In the genomic region with DNA sequence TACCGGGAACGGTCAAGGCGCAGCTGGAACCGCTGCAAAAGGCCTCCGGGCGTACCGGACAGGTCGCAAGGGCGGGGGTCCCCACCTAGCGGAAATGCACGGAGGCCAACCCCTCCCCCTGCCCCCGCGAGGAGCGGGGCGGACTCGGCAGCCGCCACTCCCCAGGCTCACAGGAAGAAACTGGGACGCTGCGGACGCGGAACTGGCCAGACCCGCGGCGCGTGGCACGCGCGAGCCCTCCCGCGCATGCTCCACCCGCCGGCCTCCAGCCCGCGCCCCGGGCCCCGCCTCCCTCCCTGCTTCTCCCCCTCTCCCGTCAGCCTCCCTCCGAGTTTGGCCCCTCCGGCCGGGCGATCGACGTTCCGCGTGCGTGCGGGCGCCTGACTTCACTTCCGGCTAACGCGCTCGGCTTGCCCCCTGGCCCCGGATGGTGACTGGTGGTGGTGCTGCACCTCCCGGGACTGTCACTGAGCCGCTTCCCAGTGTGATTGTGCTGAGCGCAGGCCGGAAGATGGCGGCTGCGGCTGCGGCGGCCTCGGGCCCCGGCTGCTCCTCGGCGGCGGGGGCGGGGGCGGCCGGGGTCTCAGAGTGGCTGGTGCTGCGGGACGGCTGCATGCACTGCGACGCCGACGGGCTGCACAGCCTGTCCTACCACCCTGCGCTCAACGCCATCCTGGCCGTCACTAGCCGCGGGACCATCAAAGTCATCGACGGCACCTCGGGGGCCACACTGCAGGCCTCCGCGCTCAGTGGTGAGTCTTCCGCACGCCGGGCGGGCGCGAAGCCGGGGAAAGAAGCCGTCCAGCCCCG, we compare ENCODE assay signal across 1 cellular context.
TF ChIP-seq lines count a peak whose summit lies in the region.

A gene with protein sequence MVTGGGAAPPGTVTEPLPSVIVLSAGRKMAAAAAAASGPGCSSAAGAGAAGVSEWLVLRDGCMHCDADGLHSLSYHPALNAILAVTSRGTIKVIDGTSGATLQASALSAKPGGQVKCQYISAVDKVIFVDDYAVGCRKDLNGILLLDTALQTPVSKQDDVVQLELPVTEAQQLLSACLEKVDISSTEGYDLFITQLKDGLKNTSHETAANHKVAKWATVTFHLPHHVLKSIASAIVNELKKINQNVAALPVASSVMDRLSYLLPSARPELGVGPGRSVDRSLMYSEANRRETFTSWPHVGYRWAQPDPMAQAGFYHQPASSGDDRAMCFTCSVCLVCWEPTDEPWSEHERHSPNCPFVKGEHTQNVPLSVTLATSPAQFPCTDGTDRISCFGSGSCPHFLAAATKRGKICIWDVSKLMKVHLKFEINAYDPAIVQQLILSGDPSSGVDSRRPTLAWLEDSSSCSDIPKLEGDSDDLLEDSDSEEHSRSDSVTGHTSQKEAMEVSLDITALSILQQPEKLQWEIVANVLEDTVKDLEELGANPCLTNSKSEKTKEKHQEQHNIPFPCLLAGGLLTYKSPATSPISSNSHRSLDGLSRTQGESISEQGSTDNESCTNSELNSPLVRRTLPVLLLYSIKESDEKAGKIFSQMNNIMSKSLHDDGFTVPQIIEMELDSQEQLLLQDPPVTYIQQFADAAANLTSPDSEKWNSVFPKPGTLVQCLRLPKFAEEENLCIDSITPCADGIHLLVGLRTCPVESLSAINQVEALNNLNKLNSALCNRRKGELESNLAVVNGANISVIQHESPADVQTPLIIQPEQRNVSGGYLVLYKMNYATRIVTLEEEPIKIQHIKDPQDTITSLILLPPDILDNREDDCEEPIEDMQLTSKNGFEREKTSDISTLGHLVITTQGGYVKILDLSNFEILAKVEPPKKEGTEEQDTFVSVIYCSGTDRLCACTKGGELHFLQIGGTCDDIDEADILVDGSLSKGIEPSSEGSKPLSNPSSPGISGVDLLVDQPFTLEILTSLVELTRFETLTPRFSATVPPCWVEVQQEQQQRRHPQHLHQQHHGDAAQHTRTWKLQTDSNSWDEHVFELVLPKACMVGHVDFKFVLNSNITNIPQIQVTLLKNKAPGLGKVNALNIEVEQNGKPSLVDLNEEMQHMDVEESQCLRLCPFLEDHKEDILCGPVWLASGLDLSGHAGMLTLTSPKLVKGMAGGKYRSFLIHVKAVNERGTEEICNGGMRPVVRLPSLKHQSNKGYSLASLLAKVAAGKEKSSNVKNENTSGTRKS (N-terminal part only) (plus strand): TSS at position 289 of the 810 bp plus-strand sequence. CDS start 139 bp downstream, at position 428.

TF ChIP-seq in K562, 482 proteins besides CTCF, POLR2A, EP300 and RAD21 (continued from another document and continues in another):
- TF ChIP-seq, protein P1, sequence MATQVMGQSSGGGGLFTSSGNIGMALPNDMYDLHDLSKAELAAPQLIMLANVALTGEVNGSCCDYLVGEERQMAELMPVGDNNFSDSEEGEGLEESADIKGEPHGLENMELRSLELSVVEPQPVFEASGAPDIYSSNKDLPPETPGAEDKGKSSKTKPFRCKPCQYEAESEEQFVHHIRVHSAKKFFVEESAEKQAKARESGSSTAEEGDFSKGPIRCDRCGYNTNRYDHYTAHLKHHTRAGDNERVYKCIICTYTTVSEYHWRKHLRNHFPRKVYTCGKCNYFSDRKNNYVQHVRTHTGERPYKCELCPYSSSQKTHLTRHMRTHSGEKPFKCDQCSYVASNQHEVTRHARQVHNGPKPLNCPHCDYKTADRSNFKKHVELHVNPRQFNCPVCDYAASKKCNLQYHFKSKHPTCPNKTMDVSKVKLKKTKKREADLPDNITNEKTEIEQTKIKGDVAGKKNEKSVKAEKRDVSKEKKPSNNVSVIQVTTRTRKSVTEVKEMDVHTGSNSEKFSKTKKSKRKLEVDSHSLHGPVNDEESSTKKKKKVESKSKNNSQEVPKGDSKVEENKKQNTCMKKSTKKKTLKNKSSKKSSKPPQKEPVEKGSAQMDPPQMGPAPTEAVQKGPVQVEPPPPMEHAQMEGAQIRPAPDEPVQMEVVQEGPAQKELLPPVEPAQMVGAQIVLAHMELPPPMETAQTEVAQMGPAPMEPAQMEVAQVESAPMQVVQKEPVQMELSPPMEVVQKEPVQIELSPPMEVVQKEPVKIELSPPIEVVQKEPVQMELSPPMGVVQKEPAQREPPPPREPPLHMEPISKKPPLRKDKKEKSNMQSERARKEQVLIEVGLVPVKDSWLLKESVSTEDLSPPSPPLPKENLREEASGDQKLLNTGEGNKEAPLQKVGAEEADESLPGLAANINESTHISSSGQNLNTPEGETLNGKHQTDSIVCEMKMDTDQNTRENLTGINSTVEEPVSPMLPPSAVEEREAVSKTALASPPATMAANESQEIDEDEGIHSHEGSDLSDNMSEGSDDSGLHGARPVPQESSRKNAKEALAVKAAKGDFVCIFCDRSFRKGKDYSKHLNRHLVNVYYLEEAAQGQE (CRISPR knock-in tag; IDR thresholded peaks at IDR 0.05; ENCODE audit: low read depth), result peak; percentile 44; the same call in 1 of the 2 replicates
- TF ChIP-seq, protein P2, sequence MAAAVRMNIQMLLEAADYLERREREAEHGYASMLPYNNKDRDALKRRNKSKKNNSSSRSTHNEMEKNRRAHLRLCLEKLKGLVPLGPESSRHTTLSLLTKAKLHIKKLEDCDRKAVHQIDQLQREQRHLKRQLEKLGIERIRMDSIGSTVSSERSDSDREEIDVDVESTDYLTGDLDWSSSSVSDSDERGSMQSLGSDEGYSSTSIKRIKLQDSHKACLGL (CRISPR knock-in tag; IDR thresholded peaks at IDR 0.05; ENCODE audit: borderline replicate concordance, poor library complexity, severe bottlenecking), result no peak
- TF ChIP-seq HLTF (IDR thresholded peaks at IDR 0.05), result no peak
- TF ChIP-seq SMC3 (conservative IDR thresholded peaks at IDR 0.05; ENCODE audit: insufficient read depth, low read depth, low read length), result no peak
- peak; percentile 77 for TF ChIP-seq CREB1 (IDR thresholded peaks at IDR 0.05)
- TF ChIP-seq CREB1 (CRISPR knock-in tag; IDR thresholded peaks at IDR 0.05), result peak; percentile 91
- TF ChIP-seq MTA1 (IDR thresholded peaks at IDR 0.05; ENCODE audit: borderline replicate concordance), result 0 out of 2 replicates have a peak, but pooled peaks have one; percentile 19
- TF ChIP-seq IRF2 (CRISPR knock-in tag; IDR thresholded peaks at IDR 0.05), result no peak
- TF ChIP-seq PURB (CRISPR knock-in tag; IDR thresholded peaks at IDR 0.05; ENCODE audit: low read depth), result no peak
- no peak for TF ChIP-seq XRCC4 (IDR thresholded peaks at IDR 0.05; ENCODE audit: extremely low read depth, insufficient read depth, insufficient read length)
- TF ChIP-seq, protein P3, sequence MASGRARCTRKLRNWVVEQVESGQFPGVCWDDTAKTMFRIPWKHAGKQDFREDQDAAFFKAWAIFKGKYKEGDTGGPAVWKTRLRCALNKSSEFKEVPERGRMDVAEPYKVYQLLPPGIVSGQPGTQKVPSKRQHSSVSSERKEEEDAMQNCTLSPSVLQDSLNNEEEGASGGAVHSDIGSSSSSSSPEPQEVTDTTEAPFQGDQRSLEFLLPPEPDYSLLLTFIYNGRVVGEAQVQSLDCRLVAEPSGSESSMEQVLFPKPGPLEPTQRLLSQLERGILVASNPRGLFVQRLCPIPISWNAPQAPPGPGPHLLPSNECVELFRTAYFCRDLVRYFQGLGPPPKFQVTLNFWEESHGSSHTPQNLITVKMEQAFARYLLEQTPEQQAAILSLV (tag; IDR thresholded peaks at IDR 0.05), result no peak
- TF ChIP-seq CBX1 (IDR thresholded peaks at IDR 0.05; ENCODE audit: low read depth), result peak; percentile 90; the same call in 1 of the 2 replicates
- TF ChIP-seq NFATC3 (IDR thresholded peaks at IDR 0.05), result no peak
- no peak for TF ChIP-seq SRSF9 (IDR thresholded peaks at IDR 0.05; ENCODE audit: borderline replicate concordance, low read depth, low read length)
- TF ChIP-seq MAFG (tag; conservative IDR thresholded peaks at IDR 0.05), result no peak
- TF ChIP-seq ZEB2 (IDR thresholded peaks at IDR 0.05), result no peak
- TF ChIP-seq C11orf30 (IDR thresholded peaks at IDR 0.05; ENCODE audit: low read depth), result peak; percentile 40
- TF ChIP-seq KDM4B (IDR thresholded peaks at IDR 0.05; ENCODE audit: borderline replicate concordance in 2 of 2, low read depth in 1 of 2), result peak in 1 of 2 experiments; percentile 77; a peak in 1 of 4 replicates
- TF ChIP-seq MEIS2 (IDR thresholded peaks at IDR 0.05; ENCODE audit: partially characterized antibody), result peak; percentile 77
- TF ChIP-seq CEBPG (CRISPR knock-in tag; IDR thresholded peaks at IDR 0.05), result peak; percentile 46; the same call in 1 of the 2 replicates
- TF ChIP-seq CEBPG (tag; conservative IDR thresholded peaks at IDR 0.05 in 1 of 2, IDR thresholded peaks at IDR 0.05 in 1 of 2), result no peak
- no peak for TF ChIP-seq OTX1 (CRISPR knock-in tag; IDR thresholded peaks at IDR 0.05)
- TF ChIP-seq SMAD2 (IDR thresholded peaks at IDR 0.05; ENCODE audit: low read depth, low read length), result no peak
- TF ChIP-seq, protein P4, sequence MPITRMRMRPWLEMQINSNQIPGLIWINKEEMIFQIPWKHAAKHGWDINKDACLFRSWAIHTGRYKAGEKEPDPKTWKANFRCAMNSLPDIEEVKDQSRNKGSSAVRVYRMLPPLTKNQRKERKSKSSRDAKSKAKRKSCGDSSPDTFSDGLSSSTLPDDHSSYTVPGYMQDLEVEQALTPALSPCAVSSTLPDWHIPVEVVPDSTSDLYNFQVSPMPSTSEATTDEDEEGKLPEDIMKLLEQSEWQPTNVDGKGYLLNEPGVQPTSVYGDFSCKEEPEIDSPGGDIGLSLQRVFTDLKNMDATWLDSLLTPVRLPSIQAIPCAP (CRISPR knock-in tag; IDR thresholded peaks at IDR 0.05; ENCODE audit: borderline replicate concordance), result no peak
- peak; percentile 93 for TF ChIP-seq ELF1 (tag; IDR thresholded peaks at IDR 0.05)
- TF ChIP-seq HNRNPH1 (optimal IDR thresholded peaks at IDR 0.05; ENCODE audit: low read depth, low read length), result no peak
- no peak for TF ChIP-seq ZFP30 (CRISPR knock-in tag; IDR thresholded peaks at IDR 0.05; ENCODE audit: borderline replicate concordance)
- TF ChIP-seq ZZZ3 (IDR thresholded peaks at IDR 0.05), result no peak
- no peak for TF ChIP-seq ZNF134 (CRISPR knock-in tag; conservative IDR thresholded peaks at IDR 0.05)
- TF ChIP-seq, protein P5, sequence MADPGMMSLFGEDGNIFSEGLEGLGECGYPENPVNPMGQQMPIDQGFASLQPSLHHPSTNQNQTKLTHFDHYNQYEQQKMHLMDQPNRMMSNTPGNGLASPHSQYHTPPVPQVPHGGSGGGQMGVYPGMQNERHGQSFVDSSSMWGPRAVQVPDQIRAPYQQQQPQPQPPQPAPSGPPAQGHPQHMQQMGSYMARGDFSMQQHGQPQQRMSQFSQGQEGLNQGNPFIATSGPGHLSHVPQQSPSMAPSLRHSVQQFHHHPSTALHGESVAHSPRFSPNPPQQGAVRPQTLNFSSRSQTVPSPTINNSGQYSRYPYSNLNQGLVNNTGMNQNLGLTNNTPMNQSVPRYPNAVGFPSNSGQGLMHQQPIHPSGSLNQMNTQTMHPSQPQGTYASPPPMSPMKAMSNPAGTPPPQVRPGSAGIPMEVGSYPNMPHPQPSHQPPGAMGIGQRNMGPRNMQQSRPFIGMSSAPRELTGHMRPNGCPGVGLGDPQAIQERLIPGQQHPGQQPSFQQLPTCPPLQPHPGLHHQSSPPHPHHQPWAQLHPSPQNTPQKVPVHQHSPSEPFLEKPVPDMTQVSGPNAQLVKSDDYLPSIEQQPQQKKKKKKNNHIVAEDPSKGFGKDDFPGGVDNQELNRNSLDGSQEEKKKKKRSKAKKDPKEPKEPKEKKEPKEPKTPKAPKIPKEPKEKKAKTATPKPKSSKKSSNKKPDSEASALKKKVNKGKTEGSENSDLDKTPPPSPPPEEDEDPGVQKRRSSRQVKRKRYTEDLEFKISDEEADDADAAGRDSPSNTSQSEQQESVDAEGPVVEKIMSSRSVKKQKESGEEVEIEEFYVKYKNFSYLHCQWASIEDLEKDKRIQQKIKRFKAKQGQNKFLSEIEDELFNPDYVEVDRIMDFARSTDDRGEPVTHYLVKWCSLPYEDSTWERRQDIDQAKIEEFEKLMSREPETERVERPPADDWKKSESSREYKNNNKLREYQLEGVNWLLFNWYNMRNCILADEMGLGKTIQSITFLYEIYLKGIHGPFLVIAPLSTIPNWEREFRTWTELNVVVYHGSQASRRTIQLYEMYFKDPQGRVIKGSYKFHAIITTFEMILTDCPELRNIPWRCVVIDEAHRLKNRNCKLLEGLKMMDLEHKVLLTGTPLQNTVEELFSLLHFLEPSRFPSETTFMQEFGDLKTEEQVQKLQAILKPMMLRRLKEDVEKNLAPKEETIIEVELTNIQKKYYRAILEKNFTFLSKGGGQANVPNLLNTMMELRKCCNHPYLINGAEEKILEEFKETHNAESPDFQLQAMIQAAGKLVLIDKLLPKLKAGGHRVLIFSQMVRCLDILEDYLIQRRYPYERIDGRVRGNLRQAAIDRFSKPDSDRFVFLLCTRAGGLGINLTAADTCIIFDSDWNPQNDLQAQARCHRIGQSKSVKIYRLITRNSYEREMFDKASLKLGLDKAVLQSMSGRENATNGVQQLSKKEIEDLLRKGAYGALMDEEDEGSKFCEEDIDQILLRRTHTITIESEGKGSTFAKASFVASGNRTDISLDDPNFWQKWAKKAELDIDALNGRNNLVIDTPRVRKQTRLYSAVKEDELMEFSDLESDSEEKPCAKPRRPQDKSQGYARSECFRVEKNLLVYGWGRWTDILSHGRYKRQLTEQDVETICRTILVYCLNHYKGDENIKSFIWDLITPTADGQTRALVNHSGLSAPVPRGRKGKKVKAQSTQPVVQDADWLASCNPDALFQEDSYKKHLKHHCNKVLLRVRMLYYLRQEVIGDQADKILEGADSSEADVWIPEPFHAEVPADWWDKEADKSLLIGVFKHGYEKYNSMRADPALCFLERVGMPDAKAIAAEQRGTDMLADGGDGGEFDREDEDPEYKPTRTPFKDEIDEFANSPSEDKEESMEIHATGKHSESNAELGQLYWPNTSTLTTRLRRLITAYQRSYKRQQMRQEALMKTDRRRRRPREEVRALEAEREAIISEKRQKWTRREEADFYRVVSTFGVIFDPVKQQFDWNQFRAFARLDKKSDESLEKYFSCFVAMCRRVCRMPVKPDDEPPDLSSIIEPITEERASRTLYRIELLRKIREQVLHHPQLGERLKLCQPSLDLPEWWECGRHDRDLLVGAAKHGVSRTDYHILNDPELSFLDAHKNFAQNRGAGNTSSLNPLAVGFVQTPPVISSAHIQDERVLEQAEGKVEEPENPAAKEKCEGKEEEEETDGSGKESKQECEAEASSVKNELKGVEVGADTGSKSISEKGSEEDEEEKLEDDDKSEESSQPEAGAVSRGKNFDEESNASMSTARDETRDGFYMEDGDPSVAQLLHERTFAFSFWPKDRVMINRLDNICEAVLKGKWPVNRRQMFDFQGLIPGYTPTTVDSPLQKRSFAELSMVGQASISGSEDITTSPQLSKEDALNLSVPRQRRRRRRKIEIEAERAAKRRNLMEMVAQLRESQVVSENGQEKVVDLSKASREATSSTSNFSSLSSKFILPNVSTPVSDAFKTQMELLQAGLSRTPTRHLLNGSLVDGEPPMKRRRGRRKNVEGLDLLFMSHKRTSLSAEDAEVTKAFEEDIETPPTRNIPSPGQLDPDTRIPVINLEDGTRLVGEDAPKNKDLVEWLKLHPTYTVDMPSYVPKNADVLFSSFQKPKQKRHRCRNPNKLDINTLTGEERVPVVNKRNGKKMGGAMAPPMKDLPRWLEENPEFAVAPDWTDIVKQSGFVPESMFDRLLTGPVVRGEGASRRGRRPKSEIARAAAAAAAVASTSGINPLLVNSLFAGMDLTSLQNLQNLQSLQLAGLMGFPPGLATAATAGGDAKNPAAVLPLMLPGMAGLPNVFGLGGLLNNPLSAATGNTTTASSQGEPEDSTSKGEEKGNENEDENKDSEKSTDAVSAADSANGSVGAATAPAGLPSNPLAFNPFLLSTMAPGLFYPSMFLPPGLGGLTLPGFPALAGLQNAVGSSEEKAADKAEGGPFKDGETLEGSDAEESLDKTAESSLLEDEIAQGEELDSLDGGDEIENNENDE (IDR thresholded peaks at IDR 0.05; ENCODE audit: low read depth, low read length), result no peak
